In genomic region chr1:26692793-26693490, GRCh38 we compare ENCODE assay signal across 1 cellular context.
TF ChIP-seq lines count a peak whose summit lies in the region.

No MANE protein-coding gene starts in this region.

TF ChIP-seq in GM12878, 131 proteins besides CTCF, POLR2A, EP300 and RAD21 (continued from another document):
- TF ChIP-seq ZNF592 (IDR thresholded peaks at IDR 0.05) (no peak), TCF3 (IDR thresholded peaks at IDR 0.05; ENCODE audit: borderline replicate concordance, insufficient read depth, low read depth, low read length) (peak; percentile 34; the same call in 1 of the 2 replicates), CREM (IDR thresholded peaks at IDR 0.05; ENCODE audit: low read depth) (peak; percentile 50)
TF ChIP-seq in GM12878: peak in this region for 58.
